19 cellular contexts compared by ENCODE assay signal in genomic region chrX:101677028-101677427, GRCh38. TPM values are rescaled to one million over a fixed set of nuclear protein-coding genes. Genes with fewer than 3 reads are reported as not detected.
DNase-seq lines count a peak whose midpoint lies in the region; ATAC-seq, FAIRE-seq and TF ChIP-seq lines count a peak whose summit lies in the region.
"Had no signal": no experiment of that assay in that cellular context is flagged by ENCODE, and none has a peak within 500 bp of the region (broad histone marks: within the 10 kb centered on the region; RNA-seq: fewer than 3 reads in every experiment).

No MANE protein-coding gene starts in this region.

- H3K4me3 ChIP-seq in osteoblast (ENCODE audit: insufficient read depth, low read length), result no peak overlapping the region
- H3K4me3 ChIP-seq: lower lobe of right lung, MG63 had no signal

- FAIRE-seq in colon (lab: Jason Lieb, UNC), result peak; percentile 58

- H2AFZ ChIP-seq in osteoblast (ENCODE audit: low read length), result no peak overlapping the region

- H3K4me1 ChIP-seq in osteoblast (ENCODE audit: insufficient read depth, low read length), result no peaks in the 10 kb centered on the region
- H3K4me1 ChIP-seq: lower lobe of right lung had no signal

- no peaks in the 10 kb centered on the region for H3K9me3 ChIP-seq in osteoblast (ENCODE audit: low read depth, low read length)
- H3K9me3 ChIP-seq: lower lobe of right lung, MG63 had no signal

- H4K20me1 ChIP-seq in osteoblast (ENCODE audit: insufficient read depth, low read length), result no peaks in the 10 kb centered on the region

- TF ChIP-seq CTCF in osteoblast (IDR thresholded peaks at IDR 0.05; ENCODE audit: extremely low read depth, low read depth, low read length), result no peak

- no peak for DNase-seq in NCI-H345 (lab: John Stamatoyannopoulos, UW)
- no peak for DNase-seq in cerebellum (ENCODE audit: low spot score)
- DNase-seq in osteoblast (ENCODE audit: insufficient read length, low spot score, missing footprints), result no peak
- no peak for DNase-seq in cerebellar cortex (ENCODE audit: low spot score)
- DNase-seq: activated CD4-positive, alpha-beta T cell treated with anti-CD3 and anti-CD28 coated beads for 36 hours; brain microvascular endothelial cell; COR-L47; dermis blood vessel endothelial cell; erythroblast; HFFc6; lower lobe of right lung; MG63; NCI-H1930; T-helper 9 cell had no signal

- peak; percentile 88 for ATAC-seq in GM18868 (IDR thresholded peaks at IDR 0.05; ENCODE audit: unreplicated experiment)
- ATAC-seq in GM21526 (IDR thresholded peaks at IDR 0.05; ENCODE audit: low FRiP score, unreplicated experiment), result peak; percentile 90
- peak; percentile 94 for ATAC-seq in HG03025 (IDR thresholded peaks at IDR 0.05; ENCODE audit: low FRiP score, unreplicated experiment)
- ATAC-seq: activated CD4-positive, alpha-beta T cell treated with anti-CD3 and anti-CD28 coated beads for 36 hours; lower lobe of right lung; stimulated activated effector memory CD8-positive, alpha-beta T cell treated with anti-CD3 and anti-CD28 coated beads, Interleukin-12 subunit alpha, Interleukin-12 subunit beta, amount 100 ng/mL, for 72 hours had no signal

- no peak overlapping the region for H3K27ac ChIP-seq in osteoblast (ENCODE audit: low read depth, low read length)
- H3K27ac ChIP-seq: brain microvascular endothelial cell, lower lobe of right lung had no signal

- peaks cover 4% of the 10 kb centered on the region for H3K27me3 ChIP-seq in osteoblast (ENCODE audit: insufficient read depth, low read length)
- H3K27me3 ChIP-seq: brain microvascular endothelial cell, MG63 had no signal

- H3K4me2 ChIP-seq in osteoblast (ENCODE audit: insufficient read depth, low read length), result no peak overlapping the region

- no peaks in the 10 kb centered on the region for H3K36me3 ChIP-seq in osteoblast (ENCODE audit: insufficient read depth, low read length)
- H3K36me3 ChIP-seq: brain microvascular endothelial cell, lower lobe of right lung, MG63 had no signal

- no peaks in the 10 kb centered on the region for H3K79me2 ChIP-seq in osteoblast (ENCODE audit: insufficient read depth, low read length)

RNA-seq across cellular contexts. Expression of gene ARMCX2, which starts 17.4 kb away (rescaled TPM):
- 35.0 TPM for total RNA-seq in cerebellum
- 87.2 and 89.6 TPM in 2 replicates for total RNA-seq in osteoblast

RNA-seq across cellular contexts. Expression of gene ARMCX3, which starts 54.1 kb away (rescaled TPM):
- total RNA-seq in cerebellum (53.4 TPM), osteoblast (73.5 and 79.3 TPM in 2 replicates)

RNA-seq across cellular contexts. Expression of gene ARMCX6, which starts 59.2 kb away (rescaled TPM):
- total RNA-seq in cerebellum (18.2 TPM), osteoblast (31.8 and 35.1 TPM in 2 replicates)
